Comparison of ENCODE assay signal across 10 cellular contexts in the genomic region with DNA sequence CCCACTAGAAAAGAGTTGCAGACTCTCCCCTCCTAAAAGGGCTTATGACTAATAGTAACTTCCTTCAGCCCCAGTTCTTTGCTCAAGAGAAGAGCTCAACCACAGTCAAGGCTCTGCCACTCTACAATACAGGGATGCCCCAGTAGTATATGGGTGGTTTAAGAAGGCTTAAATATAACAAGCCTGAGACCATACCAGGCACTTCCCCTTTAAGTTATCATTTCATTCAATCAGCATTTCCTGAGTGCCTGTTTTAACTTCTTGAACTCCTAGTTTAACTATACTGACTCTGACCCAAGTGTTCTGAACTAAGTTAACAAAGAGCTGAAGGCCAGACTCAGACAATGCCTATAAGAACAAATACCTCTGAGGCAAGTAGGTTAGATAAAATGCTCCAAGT. TPM values are rescaled to one million over a fixed set of nuclear protein-coding genes. Genes with fewer than 3 reads are reported as not detected.
DNase-seq lines count a peak whose midpoint lies in the region; ATAC-seq, FAIRE-seq and TF ChIP-seq lines count a peak whose summit lies in the region.
"Had no signal": no experiment of that assay in that cellular context is flagged by ENCODE, and none has a peak within 500 bp of the region (broad histone marks: within the 10 kb centered on the region; RNA-seq: fewer than 3 reads in every experiment).

No MANE protein-coding gene starts in this region.

- H3K27ac ChIP-seq in heart right ventricle: peak overlapping the region in 4 of 10 donors; percentile 21 to 63 (median 42)
- H3K27ac ChIP-seq: C4-2B had no signal

- DNase-seq in heart right ventricle (no peak), Right ventricle myocardium inferior (ENCODE audit: missing footprints) (no peak), T-helper 1 cell (peak in 4 of 5 donors; percentile 21 to 82 (median 29)), NAMALWA (ENCODE audit: low spot score) (no peak), HTR-8/SVneo (ENCODE audit: insufficient read length, low spot score) (no peak)
- DNase-seq in central memory CD4-positive, alpha-beta T cell: peak; percentile 74
- peak in 1 of 2 donors; percentile 31 for DNase-seq in stimulated activated naive CD8-positive, alpha-beta T cell treated with anti-CD3 and anti-CD28 coated beads, Interleukin-15, amount 100 ng/mL, for 72 hours
- DNase-seq: NK-92 treated with Interleukin-12 subunit alpha and Interleukin-12 subunit beta, amount 100 ng/mL, for 24 hours had no signal

- TF ChIP-seq CTCF in heart right ventricle (IDR thresholded peaks at IDR 0.05): no peak

- H3K4me3 ChIP-seq in heart right ventricle: no peak overlapping the region

- peaks cover 0 to 24% (median 10%) of the 10 kb centered on the region in 9 donors for H3K4me1 ChIP-seq in heart right ventricle

- peak overlapping the region; percentile 44 to 77 for H3K4me3 Mint-ChIP-seq in stimulated activated naive CD8-positive, alpha-beta T cell treated with anti-CD3 and anti-CD28 coated beads, Interleukin-15, amount 100 ng/mL, for 72 hours

- intact Hi-C loops in heart right ventricle (cut with DNase I): no loop called here
- intact Hi-C loops in Right ventricle myocardium inferior (cut with DNase I): no loop called here

- ATAC-seq in heart right ventricle: peak in 6 of 8 donors; percentile 24 to 44 (median 34)
- no peak for ATAC-seq in Right ventricle myocardium inferior
- peak; percentile 96 for ATAC-seq in stimulated activated naive CD8-positive, alpha-beta T cell treated with anti-CD3 and anti-CD28 coated beads, Interleukin-15, amount 100 ng/mL, for 72 hours
- ATAC-seq in HG03135 (IDR thresholded peaks at IDR 0.05; ENCODE audit: unreplicated experiment): no peak

- H3K27me3 Mint-ChIP-seq in stimulated activated naive CD8-positive, alpha-beta T cell treated with anti-CD3 and anti-CD28 coated beads, Interleukin-15, amount 100 ng/mL, for 72 hours: no peaks in the 10 kb centered on the region

- no peaks in the 10 kb centered on the region for H3K27me3 ChIP-seq in heart right ventricle

- no peaks in the 10 kb centered on the region for H3K9me3 ChIP-seq in heart right ventricle

- FAIRE-seq in HTR-8/SVneo (lab: Jason Lieb, UNC): no peak

- H3K4me1 Mint-ChIP-seq in stimulated activated naive CD8-positive, alpha-beta T cell treated with anti-CD3 and anti-CD28 coated beads, Interleukin-15, amount 100 ng/mL, for 72 hours: peaks cover 41% of the 10 kb centered on the region

- no peaks in the 10 kb centered on the region for H3K9me3 Mint-ChIP-seq in stimulated activated naive CD8-positive, alpha-beta T cell treated with anti-CD3 and anti-CD28 coated beads, Interleukin-15, amount 100 ng/mL, for 72 hours

- H3K36me3 ChIP-seq in heart right ventricle: peaks cover 0 to 95% (median 8%) of the 10 kb centered on the region in 9 donors

- H3K27ac Mint-ChIP-seq in stimulated activated naive CD8-positive, alpha-beta T cell treated with anti-CD3 and anti-CD28 coated beads, Interleukin-15, amount 100 ng/mL, for 72 hours: peak overlapping the region; percentile 81 to 97

RNA-seq across cellular contexts. Expression of a gene that starts 19.8 kb away (rescaled TPM):
- 10 to 100 TPM; 16.7 to 20.8 (median 18.8) TPM for total RNA-seq in heart right ventricle
- polyA plus RNA-seq in heart right ventricle: 10 to 100 TPM in 1 of 2 donors, 1 to 10 TPM in 1; 6.4 to 13.8 TPM
- 18.9 TPM for total RNA-seq in Right ventricle myocardium inferior

RNA-seq across cellular contexts. Expression of a gene that starts 20.0 kb away (rescaled TPM):
- total RNA-seq in heart right ventricle: under 1 TPM in 8 of 10 donors, not detected in 2; 0.08 to 0.90 (median 0.20) TPM
- polyA plus RNA-seq in heart right ventricle: under 1 TPM in 1 of 2 donors, not detected in 1; 0.28 TPM
- 0.46 TPM for total RNA-seq in Right ventricle myocardium inferior

RNA-seq across cellular contexts. Expression of a gene that starts 58.2 kb away (rescaled TPM):
- total RNA-seq in heart right ventricle (10 to 100 TPM; 14.4 to 19.9 (median 17.2) TPM), Right ventricle myocardium inferior (14.1 TPM)
- polyA plus RNA-seq in heart right ventricle: 10 to 100 TPM; 16.7 to 19.1 TPM

Comparison
In these comparisons a context has a peak if more than half of its experiments do, and no peak if none do; other contexts are left out.
1. ATAC-seq: peak in heart right ventricle (6 of 8) and stimulated activated naive CD8-positive, alpha-beta T cell treated with anti-CD3 and anti-CD28 coated beads, Interleukin-15, amount 100 ng/mL, for 72 hours (single experiment); none in Right ventricle myocardium inferior (single experiment) and HG03135 (single experiment).
2. DNase-seq: peak in T-helper 1 cell (4 of 5) and central memory CD4-positive, alpha-beta T cell (single experiment); none in heart right ventricle (0 of 2), Right ventricle myocardium inferior (single experiment), NAMALWA (single experiment) and HTR-8/SVneo (single experiment).